22 cellular contexts compared by ENCODE assay signal in the genomic region with DNA sequence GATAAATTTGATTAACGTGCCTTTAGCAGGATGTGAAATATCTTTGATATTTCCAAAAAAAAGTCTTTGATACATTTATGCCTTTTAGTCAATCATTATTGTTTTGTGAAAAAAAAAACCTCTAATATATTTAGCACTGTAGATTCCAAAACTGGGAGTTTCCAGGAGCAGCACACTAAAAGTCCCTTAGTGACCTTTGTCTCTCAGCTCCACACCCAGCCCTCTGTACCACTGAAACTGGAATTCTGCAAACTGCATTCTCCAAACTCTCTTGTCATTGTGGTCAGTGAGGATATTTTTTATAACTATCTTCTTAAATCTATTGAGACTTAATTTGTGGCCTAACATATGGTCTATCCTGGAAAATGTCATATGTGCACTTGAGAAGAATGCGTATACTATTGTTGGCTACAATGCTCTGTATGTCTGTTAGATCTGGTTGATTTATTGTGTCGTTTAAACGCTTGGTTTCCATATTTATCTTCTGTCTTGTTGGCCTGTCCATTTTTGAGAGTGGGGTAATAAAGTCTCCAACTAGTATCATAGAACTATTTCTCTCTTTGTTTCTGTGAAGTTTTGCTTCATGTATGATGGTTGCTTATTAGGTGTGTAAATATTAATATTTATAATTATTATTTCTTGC.
A peak's percentile ranks its signal among the peaks of the same experiment; 100 is the strongest.
DNase-seq lines count a peak whose midpoint lies in the region; ATAC-seq, FAIRE-seq and TF ChIP-seq lines count a peak whose summit lies in the region.
"Had no signal": no experiment of that assay in that cellular context is flagged by ENCODE, and none has a peak within 500 bp of the region (broad histone marks: within the 10 kb centered on the region; RNA-seq: fewer than 3 reads in every experiment).

No MANE protein-coding gene starts in this region.

- no peak for TF ChIP-seq POLR2A in transverse colon (IDR thresholded peaks at IDR 0.05)

- H3K4me1 Mint-ChIP-seq in naive thymus-derived CD8-positive, alpha-beta T cell = no peaks in the 10 kb centered on the region
- H3K4me1 Mint-ChIP-seq: CD8-positive, alpha-beta memory T cell; IgD-negative memory B cell had no signal

- no peaks in the 10 kb centered on the region for H3K36me3 ChIP-seq in pancreas
- H3K36me3 ChIP-seq in transverse colon = no peaks in the 10 kb centered on the region
- H3K36me3 ChIP-seq: BE2C, HAP-1 had no signal

- intact Hi-C loops in left colon (cut with DNase I, micrococcal nuclease) (no loop called here), pancreas (cut with DNase I) (no loop called here), transverse colon (cut with DNase I; ENCODE audit: low total_unique reads) (no loop called here)

- TF ChIP-seq EP300 in transverse colon (IDR thresholded peaks at IDR 0.05; ENCODE audit: low read depth) = no peak

- no peak overlapping the region for H3K27ac Mint-ChIP-seq in naive thymus-derived CD8-positive, alpha-beta T cell
- H3K27ac Mint-ChIP-seq: CD4-positive, CD25-positive, alpha-beta regulatory T cell; CD8-positive, alpha-beta memory T cell; IgD-negative memory B cell had no signal

- H3K27me3 ChIP-seq in pancreas = no peaks in the 10 kb centered on the region
- H3K27me3 ChIP-seq in transverse colon = no peaks in the 10 kb centered on the region
- H3K27me3 ChIP-seq: BE2C had no signal

- no peak overlapping the region for H3K4me3 Mint-ChIP-seq in naive thymus-derived CD8-positive, alpha-beta T cell
- H3K4me3 Mint-ChIP-seq: CD4-positive, CD25-positive, alpha-beta regulatory T cell; CD8-positive, alpha-beta memory T cell; IgD-negative memory B cell had no signal

- H3K9me3 Mint-ChIP-seq in naive thymus-derived CD8-positive, alpha-beta T cell = peaks cover 0 to 14% (median 8%) of the 10 kb centered on the region in 9 donors

- POLR2A ChIA-PET in HEK293T (lab: Yijun Ruan, JAX) = interaction anchor here (1.4 kb wide), 1 partner anchor 29 kb away, joined by 4 read pairs; no protein-coding TSS in a partner anchor
- POLR2A ChIA-PET in naive thymus-derived CD8-positive, alpha-beta T cell (lab: Charles Lee) = no interaction called here

- WGBS in pancreas, 2 donors = 79 to 84% methylated on average over 4 of the region's 4 CpGs
- 40 to 54% methylated on average over 4 of the region's 4 CpGs for WGBS in transverse colon (ENCODE audit: low coverage in 1 of 2), 2 donors

- in situ Hi-C loops in transverse colon (cut with MboI; ENCODE audit: low pct_ligation_motif_present in 1 of 4, low pct_unique_long_range_greater_than_20kb in 1 of 4, low sequenced_read_pairs in 3 of 4) = no loop called here

- CTCF ChIA-PET in HEK293T (lab: Yijun Ruan, JAX) = no interaction called here

- peak; percentile 95 for ATAC-seq in left colon
- peak in 1 of 4 donors; percentile 35 for ATAC-seq in pancreas
- ATAC-seq in naive thymus-derived CD8-positive, alpha-beta T cell = no peak
- no peak for ATAC-seq in GM18909 (IDR thresholded peaks at IDR 0.05; ENCODE audit: poor library complexity, unreplicated experiment)

- peaks cover 0 to 13% (median 0%) of the 10 kb centered on the region in 3 donors for H3K36me3 Mint-ChIP-seq in naive thymus-derived CD8-positive, alpha-beta T cell
- H3K36me3 Mint-ChIP-seq: CD4-positive, CD25-positive, alpha-beta regulatory T cell; CD8-positive, alpha-beta memory T cell had no signal

- no peaks in the 10 kb centered on the region for H3K9me3 ChIP-seq in pancreas
- H3K9me3 ChIP-seq in transverse colon = no peaks in the 10 kb centered on the region
- H3K9me3 ChIP-seq: BE2C, HAP-1 had no signal

- H3K4me1 ChIP-seq in pancreas (no peaks in the 10 kb centered on the region), transverse colon (peaks cover 0 to 23% (median 0%) of the 10 kb centered on the region in 4 donors)
- H3K4me1 ChIP-seq: BE2C, HAP-1 had no signal

- TF ChIP-seq CTCF in pancreas (IDR thresholded peaks at IDR 0.05) = no peak
- no peak for TF ChIP-seq CTCF in transverse colon (IDR thresholded peaks at IDR 0.05)

- FAIRE-seq in pancreas (lab: Jason Lieb, UNC) = peak; percentile 17
- FAIRE-seq: A204.1, D721Med, HTR-8/SVneo had no signal

- no peak for DNase-seq in HEK293T (ENCODE audit: extremely low spot score)
- DNase-seq in left colon = no peak
- DNase-seq in pancreas = no peak
- peak; percentile 15 for DNase-seq in transverse colon
- no peak for DNase-seq in naive thymus-derived CD8-positive, alpha-beta T cell
- no peak for DNase-seq in activated CD4-positive, alpha-beta T cell treated with anti-CD3 and anti-CD28 coated beads for 4 hours
- DNase-seq: ACHN; BE2C; C1 segment of cervical spinal cord; CD4-positive, CD25-positive, alpha-beta regulatory T cell; CD8-positive, alpha-beta memory T cell; COR-L47; DMS79 treated with DMSO at 0.1 percent for 48 hours; GF-D8; GM23248; KBM-7 had no signal

- H3K27ac ChIP-seq in pancreas (no peak overlapping the region), transverse colon (peak overlapping the region in 3 of 4 donors; percentile 39 to 48 (median 46))
- H3K27ac ChIP-seq: GM23248 had no signal

- H3K4me3 ChIP-seq in pancreas (no peak overlapping the region), transverse colon (no peak overlapping the region)
- H3K4me3 ChIP-seq: GM23248, HAP-1 had no signal

- H3K27me3 Mint-ChIP-seq in naive thymus-derived CD8-positive, alpha-beta T cell = peaks cover 0 to 7% (median 0%) of the 10 kb centered on the region in 5 donors
- H3K27me3 Mint-ChIP-seq: CD4-positive, CD25-positive, alpha-beta regulatory T cell had no signal

TF ChIP-seq in HEK293T, 16 proteins besides CTCF, POLR2A, EP300 and RAD21:
- TF ChIP-seq, protein P1, sequence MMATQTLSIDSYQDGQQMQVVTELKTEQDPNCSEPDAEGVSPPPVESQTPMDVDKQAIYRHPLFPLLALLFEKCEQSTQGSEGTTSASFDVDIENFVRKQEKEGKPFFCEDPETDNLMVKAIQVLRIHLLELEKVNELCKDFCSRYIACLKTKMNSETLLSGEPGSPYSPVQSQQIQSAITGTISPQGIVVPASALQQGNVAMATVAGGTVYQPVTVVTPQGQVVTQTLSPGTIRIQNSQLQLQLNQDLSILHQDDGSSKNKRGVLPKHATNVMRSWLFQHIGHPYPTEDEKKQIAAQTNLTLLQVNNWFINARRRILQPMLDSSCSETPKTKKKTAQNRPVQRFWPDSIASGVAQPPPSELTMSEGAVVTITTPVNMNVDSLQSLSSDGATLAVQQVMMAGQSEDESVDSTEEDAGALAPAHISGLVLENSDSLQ (IDR thresholded peaks at IDR 0.05) = peak; percentile 56
- no peak for TF ChIP-seq CTBP1 (IDR thresholded peaks at IDR 0.05; ENCODE audit: borderline replicate concordance)
TF ChIP-seq in HEK293T: peak in this region for 1.

Comparison
In these comparisons a context has a peak if more than half of its experiments do, and no peak if none do; other contexts are left out.
1. H3K27ac ChIP-seq: peak in transverse colon (3 of 4); none in pancreas (0 of 4).